9 cellular contexts compared by ENCODE assay signal in genomic region chr17:48541574-48542113, GRCh38. TPM values are rescaled to one million over a fixed set of nuclear protein-coding genes. Genes with fewer than 3 reads are reported as not detected.
DNase-seq lines count a peak whose midpoint lies in the region; ATAC-seq and TF ChIP-seq lines count a peak whose summit lies in the region.
"Had no signal": no experiment of that assay in that cellular context is flagged by ENCODE, and none has a peak within 500 bp of the region (broad histone marks: within the 10 kb centered on the region; RNA-seq: fewer than 3 reads in every experiment).

No MANE protein-coding gene starts in this region.

- peak overlapping the region; percentile 64 to 78 (median 75) for H3K27ac ChIP-seq in right lobe of liver

- no peaks in the 10 kb centered on the region for H3K36me3 ChIP-seq in right lobe of liver

- peak overlapping the region; percentile 97 for H3K27ac Mint-ChIP-seq in stimulated activated effector memory CD8-positive, alpha-beta T cell treated with anti-CD3 and anti-CD28 coated beads, Interleukin-12 subunit alpha, Interleukin-12 subunit beta, amount 100 ng/mL, for 72 hours

- no peaks in the 10 kb centered on the region for H3K9me3 ChIP-seq in right lobe of liver

- peaks cover 0 to 11% of the 10 kb centered on the region in 2 donors for H3K27me3 ChIP-seq in right lobe of liver

- peak overlapping the region; percentile 42 to 56 (median 45) for H3K4me3 ChIP-seq in right lobe of liver

- intact Hi-C loops in right lobe of liver (cut with DNase I): no loop called here

- H3K4me1 Mint-ChIP-seq in stimulated activated effector memory CD8-positive, alpha-beta T cell treated with anti-CD3 and anti-CD28 coated beads, Interleukin-12 subunit alpha, Interleukin-12 subunit beta, amount 100 ng/mL, for 72 hours: peaks cover 24% of the 10 kb centered on the region

- peaks cover 6% of the 10 kb centered on the region for H3K36me3 Mint-ChIP-seq in stimulated activated effector memory CD8-positive, alpha-beta T cell treated with anti-CD3 and anti-CD28 coated beads, Interleukin-12 subunit alpha, Interleukin-12 subunit beta, amount 100 ng/mL, for 72 hours

- H3K9me3 Mint-ChIP-seq in stimulated activated effector memory CD8-positive, alpha-beta T cell treated with anti-CD3 and anti-CD28 coated beads, Interleukin-12 subunit alpha, Interleukin-12 subunit beta, amount 100 ng/mL, for 72 hours: no peaks in the 10 kb centered on the region

- peak in 3 of 4 donors; percentile 21 to 34 (median 31) for ATAC-seq in right lobe of liver
- no peak for ATAC-seq in stimulated activated effector memory CD8-positive, alpha-beta T cell treated with anti-CD3 and anti-CD28 coated beads, Interleukin-12 subunit alpha, Interleukin-12 subunit beta, amount 100 ng/mL, for 72 hours
- ATAC-seq in GM21723 (IDR thresholded peaks at IDR 0.05; ENCODE audit: unreplicated experiment): no peak
- ATAC-seq in HG02981 (IDR thresholded peaks at IDR 0.05; ENCODE audit: unreplicated experiment): no peak

- H3K4me3 Mint-ChIP-seq in stimulated activated effector memory CD8-positive, alpha-beta T cell treated with anti-CD3 and anti-CD28 coated beads, Interleukin-12 subunit alpha, Interleukin-12 subunit beta, amount 100 ng/mL, for 72 hours: peak overlapping the region; percentile 78

- TF ChIP-seq POLR2A in GM15510 (IDR thresholded peaks at IDR 0.05; ENCODE audit: borderline replicate concordance, extremely low read depth, insufficient read length) (peak; percentile 31), right lobe of liver (IDR thresholded peaks at IDR 0.05) (no peak)

- H3K4me1 ChIP-seq in right lobe of liver: no peaks in the 10 kb centered on the region

- no peak for TF ChIP-seq CTCF in right lobe of liver (IDR thresholded peaks at IDR 0.05)

- WGBS in right lobe of liver (ENCODE audit: insufficient coverage, low coverage, low lambda C conversion rate, missing lambda C conversion rate): 9% methylated on average over 23 of the region's 36 CpGs

- DNase-seq in T-helper 9 cell (peak; percentile 34), right lobe of liver (no peak), iPS-NIHi7 (ENCODE audit: extremely low spot score) (no peak)
- DNase-seq in central memory CD4-positive, alpha-beta T cell: peak; percentile 44
- peak in 1 of 2 donors; percentile 68 for DNase-seq in stimulated activated effector memory CD8-positive, alpha-beta T cell treated with anti-CD3 and anti-CD28 coated beads, Interleukin-12 subunit alpha, Interleukin-12 subunit beta, amount 100 ng/mL, for 72 hours (ENCODE audit: low spot score in 2 of 2)

RNA-seq across cellular contexts. Expression of gene HOXB2, which starts 3.3 kb away (rescaled TPM):
- 1 to 10 TPM; 1.1 to 1.9 (median 1.5) TPM for total RNA-seq in right lobe of liver
- total RNA-seq: NCI-H460 had no signal

RNA-seq across cellular contexts. Expression of gene HOXB1, which starts 10.8 kb away (rescaled TPM):
- total RNA-seq in right lobe of liver: not detected
- total RNA-seq: NCI-H460 had no signal

RNA-seq across cellular contexts. Expression of gene HOXB4, which starts 36.5 kb away (rescaled TPM):
- 1 to 10 TPM in 1 of 6 experiments, under 1 TPM in 5; 0.31 to 1.1 (median 0.68) TPM for total RNA-seq in right lobe of liver

RNA-seq across cellular contexts. Expression of gene HOXB3, which starts 48.4 kb away (rescaled TPM):
- total RNA-seq in right lobe of liver: 1 to 10 TPM in 5 of 6 experiments, under 1 TPM in 1; 0.99 to 3.2 (median 2.6) TPM

RNA-seq across cellular contexts. Expression of gene HOXB5, which starts 51.9 kb away (rescaled TPM):
- under 1 TPM in 5 of 6 experiments, not detected in 1; 0.11 to 0.29 (median 0.19) TPM for total RNA-seq in right lobe of liver

Comparison
In these comparisons a context has a peak if more than half of its experiments do, and no peak if none do; other contexts are left out.
1. DNase-seq: peak in T-helper 9 cell (single experiment) and central memory CD4-positive, alpha-beta T cell (single experiment); none in right lobe of liver (0 of 3) and iPS-NIHi7 (single experiment).
2. ATAC-seq: peak in right lobe of liver (3 of 4); none in stimulated activated effector memory CD8-positive, alpha-beta T cell treated with anti-CD3 and anti-CD28 coated beads, Interleukin-12 subunit alpha, Interleukin-12 subunit beta, amount 100 ng/mL, for 72 hours (single experiment), GM21723 (single experiment) and HG02981 (single experiment).